Comparison of ENCODE assay signal across 5 cellular contexts in the genomic region with DNA sequence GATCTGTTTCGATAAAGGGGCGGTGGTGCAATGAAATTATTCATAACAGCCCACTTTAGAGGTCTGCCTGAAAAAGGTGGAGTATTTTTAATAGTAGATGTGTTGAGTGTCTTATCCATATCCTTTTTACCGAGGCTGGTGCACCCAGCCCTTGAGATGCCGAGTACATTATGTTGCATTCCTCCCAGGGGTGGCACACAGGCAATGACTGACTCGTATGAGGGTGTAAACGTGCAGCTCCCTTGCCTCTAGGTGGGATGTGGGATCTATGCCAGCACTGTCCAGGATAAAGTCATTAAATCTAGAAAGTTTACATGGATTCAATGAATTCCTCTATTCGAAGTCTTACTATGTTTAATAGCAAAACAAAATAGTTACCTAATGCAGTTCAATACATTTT.
"Had no signal": no experiment of that assay in that cellular context is flagged by ENCODE, and none has a peak within 500 bp of the region (broad histone marks: within the 10 kb centered on the region; RNA-seq: fewer than 3 reads in every experiment).

No MANE protein-coding gene starts in this region.

- H3K4me2 ChIP-seq: GM23338 had no signal

- H3K27ac ChIP-seq: HL-60 had no signal

- H3K4me3 ChIP-seq: GM23338 had no signal

- H2AFZ ChIP-seq: GM23338 had no signal

- DNase-seq: H9, HCEC 1CT, HFFc6 had no signal

- ATAC-seq: GM23338 had no signal
